ENCODE assay signal across 10 cellular contexts in genomic region chr3:182710557-182711157, GRCh38.
A peak's percentile ranks its signal among the peaks of the same experiment; 100 is the strongest.
DNase-seq lines count a peak whose midpoint lies in the region; ATAC-seq and TF ChIP-seq lines count a peak whose summit lies in the region.
"Had no signal": no experiment of that assay in that cellular context is flagged by ENCODE, and none has a peak within 500 bp of the region (broad histone marks: within the 10 kb centered on the region; RNA-seq: fewer than 3 reads in every experiment).

No MANE protein-coding gene starts in this region.

- no peak overlapping the region for H3K4me3 Mint-ChIP-seq in stimulated activated effector memory CD8-positive, alpha-beta T cell treated with anti-CD3 and anti-CD28 coated beads, Interleukin-12 subunit alpha, Interleukin-12 subunit beta, amount 100 ng/mL, for 72 hours
- H3K4me3 Mint-ChIP-seq: natural killer cell treated with Interleukin-12 subunit alpha and Interleukin-12 subunit beta and Interleukin-15 and Interleukin-18, amount 100 ng/mL, for 72 hours had no signal

- H2AFZ ChIP-seq in KMS-11 (ENCODE audit: low read depth), result no peak overlapping the region

- H3K4me1 ChIP-seq in KMS-11 (ENCODE audit: low read depth, poor library complexity, severe bottlenecking), result peaks cover 46% of the 10 kb centered on the region
- H3K4me1 ChIP-seq: SJCRH30 had no signal

- peak; percentile 92 for TF ChIP-seq CTCF in KMS-11 (conservative IDR thresholded peaks at IDR 0.05; ENCODE audit: low read depth, low read length)

- H3K36me3 Mint-ChIP-seq in stimulated activated effector memory CD8-positive, alpha-beta T cell treated with anti-CD3 and anti-CD28 coated beads, Interleukin-12 subunit alpha, Interleukin-12 subunit beta, amount 100 ng/mL, for 72 hours, result no peaks in the 10 kb centered on the region
- H3K36me3 Mint-ChIP-seq: natural killer cell treated with Interleukin-12 subunit alpha and Interleukin-12 subunit beta and Interleukin-15 and Interleukin-18, amount 100 ng/mL, for 72 hours had no signal

- H3K9ac ChIP-seq in KMS-11, result no peak overlapping the region

- no peak overlapping the region for H3K4me2 ChIP-seq in KMS-11

- H3K27me3 ChIP-seq in KMS-11 (ENCODE audit: insufficient read depth, low read depth), result no peaks in the 10 kb centered on the region
- H3K27me3 ChIP-seq: SJCRH30 had no signal

- no peaks in the 10 kb centered on the region for H3K36me3 ChIP-seq in KMS-11 (ENCODE audit: insufficient read depth)
- H3K36me3 ChIP-seq: SJCRH30 had no signal

- H3K9me3 Mint-ChIP-seq in stimulated activated effector memory CD8-positive, alpha-beta T cell treated with anti-CD3 and anti-CD28 coated beads, Interleukin-12 subunit alpha, Interleukin-12 subunit beta, amount 100 ng/mL, for 72 hours, result no peaks in the 10 kb centered on the region
- H3K9me3 Mint-ChIP-seq: natural killer cell treated with Interleukin-12 subunit alpha and Interleukin-12 subunit beta and Interleukin-15 and Interleukin-18, amount 100 ng/mL, for 72 hours had no signal

- no peak overlapping the region for H3K4me3 ChIP-seq in KMS-11 (IDR thresholded peaks at IDR 0.05; ENCODE audit: insufficient read depth, low read depth, low read length)
- H3K4me3 ChIP-seq: SJCRH30 had no signal

- DNase-seq in COR-L47 (lab: John Stamatoyannopoulos, UW) (peak; percentile 37), foreskin melanocyte (peak; percentile 15), caudate nucleus (lab: John Stamatoyannopoulos, UW) (no peak)
- no peak for DNase-seq in stimulated activated effector memory CD8-positive, alpha-beta T cell treated with anti-CD3 and anti-CD28 coated beads, Interleukin-12 subunit alpha, Interleukin-12 subunit beta, amount 100 ng/mL, for 72 hours (ENCODE audit: low spot score in 2 of 2)

- peak; percentile 56 for ATAC-seq in GM18909 (IDR thresholded peaks at IDR 0.05; ENCODE audit: poor library complexity, unreplicated experiment)
- peak; percentile 77 for ATAC-seq in SK-N-SH treated with all-trans-retinoic acid at 6 μM for 48 hours
- peak; percentile 57 for ATAC-seq in stimulated activated effector memory CD8-positive, alpha-beta T cell treated with anti-CD3 and anti-CD28 coated beads, Interleukin-12 subunit alpha, Interleukin-12 subunit beta, amount 100 ng/mL, for 72 hours
- no peak for ATAC-seq in GM19397 (IDR thresholded peaks at IDR 0.05; ENCODE audit: unreplicated experiment)

- H3K27ac Mint-ChIP-seq in stimulated activated effector memory CD8-positive, alpha-beta T cell treated with anti-CD3 and anti-CD28 coated beads, Interleukin-12 subunit alpha, Interleukin-12 subunit beta, amount 100 ng/mL, for 72 hours, result no peak overlapping the region
- H3K27ac Mint-ChIP-seq: natural killer cell treated with Interleukin-12 subunit alpha and Interleukin-12 subunit beta and Interleukin-15 and Interleukin-18, amount 100 ng/mL, for 72 hours had no signal

- no peaks in the 10 kb centered on the region for H3K79me2 ChIP-seq in KMS-11 (ENCODE audit: insufficient read depth, low read depth)

- H3K27ac ChIP-seq in KMS-11, result no peak overlapping the region
- no peak overlapping the region for H3K27ac ChIP-seq in caudate nucleus (ENCODE audit: low read depth, low read length)
- H3K27ac ChIP-seq: SJCRH30 had no signal

- H4K20me1 ChIP-seq in KMS-11 (ENCODE audit: insufficient read depth), result no peaks in the 10 kb centered on the region

- H3K4me1 Mint-ChIP-seq in stimulated activated effector memory CD8-positive, alpha-beta T cell treated with anti-CD3 and anti-CD28 coated beads, Interleukin-12 subunit alpha, Interleukin-12 subunit beta, amount 100 ng/mL, for 72 hours, result no peaks in the 10 kb centered on the region

TF ChIP-seq in SK-N-SH treated with all-trans-retinoic acid at 6 μM for 48 hours, 23 proteins besides CTCF, POLR2A, EP300 and RAD21:
- no peak for TF ChIP-seq SNAI2 (CRISPR knock-in tag; IDR thresholded peaks at IDR 0.05)
- TF ChIP-seq ZFP30 (CRISPR knock-in tag; IDR thresholded peaks at IDR 0.05), result no peak
- no peak for TF ChIP-seq ZNF70 (CRISPR knock-in tag; IDR thresholded peaks at IDR 0.05)
- no peak for TF ChIP-seq CSDC2 (CRISPR knock-in tag; IDR thresholded peaks at IDR 0.05)
- no peak for TF ChIP-seq ESRRG (CRISPR knock-in tag; IDR thresholded peaks at IDR 0.05)
- TF ChIP-seq TOX (CRISPR knock-in tag; IDR thresholded peaks at IDR 0.05; ENCODE audit: borderline replicate concordance), result no peak
- no peak for TF ChIP-seq CSRNP3 (CRISPR knock-in tag; IDR thresholded peaks at IDR 0.05)
- no peak for TF ChIP-seq TCF4 (CRISPR knock-in tag; IDR thresholded peaks at IDR 0.05; ENCODE audit: borderline replicate concordance)

Comparison
In these comparisons a context has a peak if more than half of its experiments do, and no peak if none do; other contexts are left out.
1. DNase-seq: peak in COR-L47 (single experiment) and foreskin melanocyte (single experiment); none in stimulated activated effector memory CD8-positive, alpha-beta T cell treated with anti-CD3 and anti-CD28 coated beads, Interleukin-12 subunit alpha, Interleukin-12 subunit beta, amount 100 ng/mL, for 72 hours (0 of 2) and caudate nucleus (0 of 61).